8 cellular contexts compared by ENCODE assay signal in genomic region chr12:121278450-121279375, GRCh38. TPM values are rescaled to one million over a fixed set of nuclear protein-coding genes. Genes with fewer than 3 reads are reported as not detected.
DNase-seq lines count a peak whose midpoint lies in the region; ATAC-seq and TF ChIP-seq lines count a peak whose summit lies in the region.

No MANE protein-coding gene starts in this region.

- H2AFZ ChIP-seq in ACC112 (ENCODE audit: low read length, unreplicated experiment) = peak overlapping the region; percentile 20

- no peaks in the 10 kb centered on the region for H3K27me3 Mint-ChIP-seq in activated T-cell treated with anti-CD3 and anti-CD28 coated beads, Interleukin-2, amount 50 U/mL, for 72 hours (ENCODE audit: low read depth)
- H3K27me3 Mint-ChIP-seq in activated naive CD4-positive, alpha-beta T cell treated with anti-CD3 and anti-CD28 coated beads for 36 hours (ENCODE audit: low read depth) = no peaks in the 10 kb centered on the region

- H3K27ac ChIP-seq in ACC112 (ENCODE audit: low read depth, low read length) = peak overlapping the region; percentile 80
- peak overlapping the region; percentile 8 to 28 for H3K27ac ChIP-seq in esophagus (ENCODE audit: low read depth in 2 of 2, low read length in 1 of 2)
- H3K27ac ChIP-seq in Peyer's patch = peak overlapping the region in 2 of 4 donors; percentile 9 to 25

- H3K27ac Mint-ChIP-seq in activated T-cell treated with anti-CD3 and anti-CD28 coated beads, Interleukin-2, amount 50 U/mL, for 72 hours = no peak overlapping the region
- H3K27ac Mint-ChIP-seq in activated naive CD4-positive, alpha-beta T cell treated with anti-CD3 and anti-CD28 coated beads for 36 hours = no peak overlapping the region

- H3K4me3 ChIP-seq in ACC112 (ENCODE audit: low read depth, low read length) (no peak overlapping the region), esophagus (ENCODE audit: low read depth in 1 of 2, low read length in 2 of 2) (no peak overlapping the region), Peyer's patch (no peak overlapping the region)

- CTCF ChIA-PET in activated naive CD4-positive, alpha-beta T cell treated with anti-CD3 and anti-CD28 coated beads for 36 hours (lab: Charles Lee) = interaction anchor here (0.5 kb wide), 1 partner anchor 495 kb away, joined by 3 read pairs; no protein-coding TSS in a partner anchor

- H3K4me1 ChIP-seq in ACC112 (ENCODE audit: control insufficient read depth, insufficient read depth, low read length, unreplicated experiment) = peaks cover 28% of the 10 kb centered on the region
- peaks cover 0 to 2% of the 10 kb centered on the region in 2 donors for H3K4me1 ChIP-seq in esophagus (ENCODE audit: control insufficient read depth in 2 of 2, insufficient read depth in 2 of 2, low read length in 1 of 2)
- no peaks in the 10 kb centered on the region for H3K4me1 ChIP-seq in Peyer's patch

- TF ChIP-seq CTCF in Peyer's patch (IDR thresholded peaks at IDR 0.05) = no peak

- H3K36me3 Mint-ChIP-seq in activated T-cell treated with anti-CD3 and anti-CD28 coated beads, Interleukin-2, amount 50 U/mL, for 72 hours (ENCODE audit: insufficient read depth in 2 of 2) = peaks cover 0 to 4% of the 10 kb centered on the region in 2 donors
- peaks cover 9% of the 10 kb centered on the region for H3K36me3 Mint-ChIP-seq in activated naive CD4-positive, alpha-beta T cell treated with anti-CD3 and anti-CD28 coated beads for 36 hours (ENCODE audit: low read depth)

- peak; percentile 9 for DNase-seq in OCI-M1 (lab: John Stamatoyannopoulos, UW)
- peak; percentile 42 for DNase-seq in mucosa of gallbladder (ENCODE audit: low spot score)
- DNase-seq in activated T-cell treated with anti-CD3 and anti-CD28 coated beads, Interleukin-2, amount 50 U/mL, for 72 hours = no peak
- DNase-seq in Peyer's patch = no peak
- no peak for DNase-seq in activated naive CD4-positive, alpha-beta T cell treated with anti-CD3 and anti-CD28 coated beads for 36 hours

- peaks cover 11% of the 10 kb centered on the region for H3K79me2 ChIP-seq in ACC112 (ENCODE audit: control insufficient read depth, insufficient read depth, low read length, unreplicated experiment)

- H3K27me3 ChIP-seq in ACC112 (ENCODE audit: insufficient read depth, low read length) = no peaks in the 10 kb centered on the region
- H3K27me3 ChIP-seq in esophagus (ENCODE audit: control insufficient read depth in 1 of 2, insufficient read depth in 2 of 2, low read length in 2 of 2) = no peaks in the 10 kb centered on the region
- H3K27me3 ChIP-seq in Peyer's patch = no peaks in the 10 kb centered on the region

- TF ChIP-seq POLR2A in Peyer's patch (IDR thresholded peaks at IDR 0.05) = no peak

- H3K9me3 ChIP-seq in esophagus (ENCODE audit: control insufficient read depth in 2 of 2, insufficient read depth in 1 of 2, low read depth in 1 of 2, low read length in 1 of 2) (no peaks in the 10 kb centered on the region), Peyer's patch (no peaks in the 10 kb centered on the region)

- H3K36me3 ChIP-seq in ACC112 (ENCODE audit: insufficient read depth, low read length) (no peaks in the 10 kb centered on the region), esophagus (ENCODE audit: control insufficient read depth in 2 of 2, insufficient read depth in 2 of 2, low read length in 1 of 2) (peaks cover 0 to 7% of the 10 kb centered on the region in 2 donors), Peyer's patch (peaks cover 0 to 7% (median 0%) of the 10 kb centered on the region in 3 donors)

- peaks cover 9% of the 10 kb centered on the region for H3K4me1 Mint-ChIP-seq in activated T-cell treated with anti-CD3 and anti-CD28 coated beads, Interleukin-2, amount 50 U/mL, for 72 hours (ENCODE audit: low read depth)
- peaks cover 8% of the 10 kb centered on the region for H3K4me1 Mint-ChIP-seq in activated naive CD4-positive, alpha-beta T cell treated with anti-CD3 and anti-CD28 coated beads for 36 hours (ENCODE audit: low read depth)

- 72 to 84% methylated on average over 28 of the region's 28 CpGs for WGBS in esophagus, 2 donors

- no peak for ATAC-seq in GM19324 (IDR thresholded peaks at IDR 0.05; ENCODE audit: low FRiP score, unreplicated experiment)
- ATAC-seq in activated T-cell treated with anti-CD3 and anti-CD28 coated beads, Interleukin-2, amount 50 U/mL, for 72 hours (replicated peaks in 1 of 2) = no peak

- H3K9me3 Mint-ChIP-seq in activated T-cell treated with anti-CD3 and anti-CD28 coated beads, Interleukin-2, amount 50 U/mL, for 72 hours = no peaks in the 10 kb centered on the region
- H3K9me3 Mint-ChIP-seq in activated naive CD4-positive, alpha-beta T cell treated with anti-CD3 and anti-CD28 coated beads for 36 hours = no peaks in the 10 kb centered on the region

- no peak overlapping the region for H3K4me3 Mint-ChIP-seq in activated T-cell treated with anti-CD3 and anti-CD28 coated beads, Interleukin-2, amount 50 U/mL, for 72 hours
- no peak overlapping the region for H3K4me3 Mint-ChIP-seq in activated naive CD4-positive, alpha-beta T cell treated with anti-CD3 and anti-CD28 coated beads for 36 hours

- intact Hi-C loops in activated naive CD4-positive, alpha-beta T cell treated with anti-CD3 and anti-CD28 coated beads for 36 hours (cut with micrococcal nuclease) = no loop called here

RNA-seq across cellular contexts. Expression of gene CAMKK2, which starts 17.8 kb away (rescaled TPM):
- polyA plus RNA-seq in esophagus = 10 to 100 TPM in 1 of 2 donors, 1 to 10 TPM in 1; 8.5 to 10.5 TPM
- total RNA-seq in mucosa of gallbladder (36.5 TPM), Peyer's patch (10 to 100 TPM; 23.1 to 92.4 (median 59.9) TPM)
- total RNA-seq in activated T-cell treated with anti-CD3 and anti-CD28 coated beads, Interleukin-2, amount 50 U/mL, for 72 hours = 10 to 100 TPM; 22.2 to 25.3 TPM
- total RNA-seq in activated naive CD4-positive, alpha-beta T cell treated with anti-CD3 and anti-CD28 coated beads for 36 hours = 10 to 100 TPM; 14.8 to 18.8 TPM

Comparison
In these comparisons a context has a peak if more than half of its experiments do, and no peak if none do; other contexts are left out.
1. DNase-seq: peak in OCI-M1 (single experiment) and mucosa of gallbladder (single experiment); none in activated T-cell treated with anti-CD3 and anti-CD28 coated beads, Interleukin-2, amount 50 U/mL, for 72 hours (0 of 2), Peyer's patch (0 of 3) and activated naive CD4-positive, alpha-beta T cell treated with anti-CD3 and anti-CD28 coated beads for 36 hours (single experiment).